In the genomic region with DNA sequence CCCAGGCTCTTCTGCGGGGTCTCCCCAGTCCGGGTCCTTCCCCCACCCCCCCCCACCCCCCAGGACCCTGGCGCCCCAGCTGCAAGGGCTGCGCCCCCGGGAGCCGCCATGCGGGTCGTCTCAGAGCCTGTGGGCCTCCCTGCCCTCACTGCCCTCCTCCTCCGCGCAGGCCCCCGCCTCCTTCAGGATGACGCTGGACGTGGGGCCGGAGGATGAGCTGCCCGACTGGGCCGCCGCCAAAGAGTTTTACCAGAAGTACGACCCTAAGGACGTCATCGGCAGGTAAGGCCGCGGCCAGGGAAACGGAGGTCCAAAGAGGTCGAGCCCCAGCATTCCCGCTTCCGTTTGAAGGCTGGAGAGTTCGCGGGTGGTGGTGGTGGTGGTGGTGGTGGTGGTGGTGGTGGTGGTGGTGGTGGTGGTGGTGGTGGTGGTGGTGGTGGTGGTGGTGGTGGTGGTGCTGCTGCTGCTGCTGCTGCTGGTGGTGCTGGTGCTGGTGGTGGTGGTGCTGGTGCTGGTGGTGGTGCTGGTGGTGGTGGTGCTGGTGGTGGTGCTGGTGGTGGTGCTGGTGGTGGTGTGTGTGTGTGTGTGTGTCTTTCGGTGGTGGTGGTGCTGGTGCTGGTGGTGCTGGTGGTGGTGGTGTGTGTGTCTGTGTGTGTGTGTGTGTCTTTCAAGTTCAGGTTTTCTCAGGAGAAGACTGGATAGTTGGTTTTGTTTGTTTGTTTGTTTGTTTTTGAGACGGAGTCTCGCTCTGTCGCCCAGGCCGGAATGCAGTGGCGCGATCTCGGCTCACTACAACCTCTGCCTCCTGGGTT, we compare ENCODE assay signal across 8 cellular contexts. TPM values are rescaled to one million over a fixed set of nuclear protein-coding genes. Genes with fewer than 3 reads are reported as not detected.
DNase-seq lines count a peak whose midpoint lies in the region; ATAC-seq and TF ChIP-seq lines count a peak whose summit lies in the region.

No MANE protein-coding gene starts in this region.

- intact Hi-C loops in left ventricle myocardium inferior (cut with micrococcal nuclease) = no loop called here
- intact Hi-C loops in psoas muscle (cut with DNase I) = loop anchor here in 1 of 2 donors (5.0 kb wide), 1 partner anchor 37 kb away; no protein-coding TSS in a partner anchor

- 12 to 16% (median 16%) methylated on average over 34 to 36 of the region's 36 CpGs for WGBS in psoas muscle, 3 donors

- no peaks in the 10 kb centered on the region for H3K9me3 Mint-ChIP-seq in activated naive CD4-positive, alpha-beta T cell treated with anti-CD3 and anti-CD28 coated beads, Interleukin-2, amount 50 U/mL, for 24 hours

- H3K36me3 Mint-ChIP-seq in activated naive CD4-positive, alpha-beta T cell treated with anti-CD3 and anti-CD28 coated beads, Interleukin-2, amount 50 U/mL, for 24 hours = no peaks in the 10 kb centered on the region

- ATAC-seq in GM18909 (IDR thresholded peaks at IDR 0.05; ENCODE audit: poor library complexity, unreplicated experiment) = peak; percentile 4
- peak; percentile 19 to 47 (median 23) for ATAC-seq in psoas muscle
- ATAC-seq in GM18517 (IDR thresholded peaks at IDR 0.05; ENCODE audit: unreplicated experiment) = no peak

- TF ChIP-seq CTCF in left ventricle myocardium inferior (IDR thresholded peaks at IDR 0.05; ENCODE audit: borderline replicate concordance) (no peak), psoas muscle (IDR thresholded peaks at IDR 0.05) (no peak)

- peaks cover 21% of the 10 kb centered on the region for H3K4me1 ChIP-seq in left ventricle myocardium inferior
- H3K4me1 ChIP-seq in psoas muscle = no peaks in the 10 kb centered on the region

- H3K9me3 ChIP-seq in left ventricle myocardium inferior (replicated peaks) (no peaks in the 10 kb centered on the region), psoas muscle (no peaks in the 10 kb centered on the region)

- H3K27me3 Mint-ChIP-seq in activated naive CD4-positive, alpha-beta T cell treated with anti-CD3 and anti-CD28 coated beads, Interleukin-2, amount 50 U/mL, for 24 hours = no peaks in the 10 kb centered on the region

- H3K27ac ChIP-seq in left ventricle myocardium inferior (replicated peaks) = peak overlapping the region; percentile 83
- H3K27ac ChIP-seq in psoas muscle = peak overlapping the region; percentile 81

- peak; percentile 62 for DNase-seq in AG20443 (ENCODE audit: low spot score)
- peak; percentile 34 for DNase-seq in LHCN-M2 (ENCODE audit: low read depth)
- DNase-seq in left ventricle myocardium inferior = no peak
- DNase-seq in psoas muscle = peak; percentile 50 to 71
- no peak for DNase-seq in amniotic stem cell (lab: John Stamatoyannopoulos, UW)

- peak overlapping the region; percentile 86 for H3K4me3 Mint-ChIP-seq in activated naive CD4-positive, alpha-beta T cell treated with anti-CD3 and anti-CD28 coated beads, Interleukin-2, amount 50 U/mL, for 24 hours

- H3K36me3 ChIP-seq in left ventricle myocardium inferior (peaks cover 45% of the 10 kb centered on the region), psoas muscle (ENCODE audit: insufficient read depth in 1 of 2, low read depth in 1 of 2) (peaks cover 0 to 54% of the 10 kb centered on the region in 2 donors)

- no peak overlapping the region for H3K27ac Mint-ChIP-seq in activated naive CD4-positive, alpha-beta T cell treated with anti-CD3 and anti-CD28 coated beads, Interleukin-2, amount 50 U/mL, for 24 hours

- H3K27me3 ChIP-seq in left ventricle myocardium inferior (ENCODE audit: low read depth) = no peaks in the 10 kb centered on the region
- no peaks in the 10 kb centered on the region for H3K27me3 ChIP-seq in psoas muscle (ENCODE audit: insufficient read depth in 3 of 3, low read length in 2 of 3)

- H3K4me3 ChIP-seq in left ventricle myocardium inferior (peak overlapping the region; percentile 92), psoas muscle (peak overlapping the region; percentile 78)

- H3K4me1 Mint-ChIP-seq in activated naive CD4-positive, alpha-beta T cell treated with anti-CD3 and anti-CD28 coated beads, Interleukin-2, amount 50 U/mL, for 24 hours = peaks cover 18% of the 10 kb centered on the region

RNA-seq across cellular contexts. Expression of gene PHKG2, which starts 0.6 kb away (rescaled TPM):
- total RNA-seq in LHCN-M2 (2014; rRNA removed) = 39.8 and 42.3 TPM in 2 replicates
- 27.4 TPM for polyA plus RNA-seq in LHCN-M2 (2012)
- total RNA-seq in left ventricle myocardium inferior = 15.6 TPM
- 10 to 100 TPM; 10.1 to 13.5 (median 12.9) TPM for total RNA-seq in psoas muscle
- 10 to 100 TPM; 13.2 to 21.3 (median 13.8) TPM for polyA plus RNA-seq in psoas muscle

RNA-seq across cellular contexts. Expression of gene CFAP119, which starts 13.0 kb away (rescaled TPM):
- total RNA-seq in LHCN-M2 (2014; rRNA removed) = 4.0 and 5.1 TPM in 2 replicates
- 4.9 TPM for polyA plus RNA-seq in LHCN-M2 (2012)
- 0.69 TPM for total RNA-seq in left ventricle myocardium inferior
- 1 to 10 TPM in 1 of 4 donors, under 1 TPM in 3; 0.52 to 2.4 (median 0.78) TPM for total RNA-seq in psoas muscle
- polyA plus RNA-seq in psoas muscle = 1 to 10 TPM in 1 of 3 donors, under 1 TPM in 2; 0.48 to 3.0 (median 0.63) TPM

RNA-seq across cellular contexts. Expression of gene RNF40, which starts 13.3 kb away (rescaled TPM):
- total RNA-seq in LHCN-M2 (2014; rRNA removed) = 102 and 105 TPM in 2 replicates
- 68.0 TPM for polyA plus RNA-seq in LHCN-M2 (2012)
- total RNA-seq in left ventricle myocardium inferior = 35.6 TPM
- total RNA-seq in psoas muscle = 10 to 100 TPM; 26.8 to 49.1 (median 36.5) TPM
- polyA plus RNA-seq in psoas muscle = 10 to 100 TPM; 29.1 to 42.2 (median 33.2) TPM

RNA-seq across cellular contexts. Expression of gene ZNF629, which starts 38.2 kb away (rescaled TPM):
- total RNA-seq in LHCN-M2 (2014; rRNA removed) (20.8 and 21.0 TPM in 2 replicates), left ventricle myocardium inferior (21.1 TPM), psoas muscle (10 to 100 TPM in 3 of 4 donors, 1 to 10 TPM in 1; 5.3 to 15.9 (median 13.1) TPM)
- polyA plus RNA-seq in LHCN-M2 (2012) = 14.1 TPM
- 1 to 10 TPM; 1.5 to 7.8 (median 4.4) TPM for polyA plus RNA-seq in psoas muscle

RNA-seq across cellular contexts. Expression of gene SRCAP, which starts 49.9 kb away (rescaled TPM):
- 10.3 and 16.1 TPM in 2 replicates for total RNA-seq in LHCN-M2 (2014; rRNA removed)
- 13.7 TPM for polyA plus RNA-seq in LHCN-M2 (2012)
- total RNA-seq in left ventricle myocardium inferior = 42.5 TPM
- 10 to 100 TPM; 37.8 to 50.1 (median 45.2) TPM for total RNA-seq in psoas muscle
- 10 to 100 TPM in 1 of 3 donors, 1 to 10 TPM in 2; 4.4 to 32.7 (median 4.5) TPM for polyA plus RNA-seq in psoas muscle

Comparison
In these comparisons a context has a peak if more than half of its experiments do, and no peak if none do; other contexts are left out.
1. DNase-seq: peak in AG20443 (single experiment), LHCN-M2 (single experiment) and psoas muscle (2 of 2); none in left ventricle myocardium inferior (single experiment) and amniotic stem cell (single experiment).